11 cellular contexts compared by ENCODE assay signal in genomic region chr9:85523202-85523601, GRCh38.
DNase-seq lines count a peak whose midpoint lies in the region; TF ChIP-seq lines count a peak whose summit lies in the region.
"Had no signal": no experiment of that assay in that cellular context is flagged by ENCODE, and none has a peak within 500 bp of the region (broad histone marks: within the 10 kb centered on the region; RNA-seq: fewer than 3 reads in every experiment).

No MANE protein-coding gene starts in this region.

- no peak overlapping the region for H3K27ac Mint-ChIP-seq in activated T-cell treated with anti-CD3 and anti-CD28 coated beads, Interleukin-2, amount 50 U/mL, for 24 hours
- H3K27ac Mint-ChIP-seq in activated naive CD8-positive, alpha-beta T cell treated with anti-CD3 and anti-CD28 coated beads for 36 hours, result no peak overlapping the region
- H3K27ac Mint-ChIP-seq in immature natural killer cell, result no peak overlapping the region

- 76% methylated on average over 9 of the region's 9 CpGs for WGBS in smooth muscle cell (ENCODE audit: low lambda C conversion rate)
- 54% methylated on average over 6 of the region's 9 CpGs for WGBS in esophagus muscularis mucosa
- 16 to 55% methylated on average over 9 of the region's 9 CpGs for WGBS in testis, 2 donors

- H3K9me3 ChIP-seq in smooth muscle cell (replicated peaks; ENCODE audit: low read depth) (no peaks in the 10 kb centered on the region), esophagus muscularis mucosa (no peaks in the 10 kb centered on the region), testis (no peaks in the 10 kb centered on the region)
- H3K9me3 ChIP-seq: MG63 had no signal

- TF ChIP-seq POLR2A in esophagus muscularis mucosa (IDR thresholded peaks at IDR 0.05; ENCODE audit: low read depth) (no peak), testis (IDR thresholded peaks at IDR 0.05) (no peak)

- H3K36me3 ChIP-seq in smooth muscle cell (ENCODE audit: low read depth) (no peaks in the 10 kb centered on the region), esophagus muscularis mucosa (no peaks in the 10 kb centered on the region), testis (ENCODE audit: low read depth, missing control alignments) (no peaks in the 10 kb centered on the region)
- H3K36me3 ChIP-seq: MG63 had no signal

- H3K27ac ChIP-seq in smooth muscle cell (ENCODE audit: low read depth), result no peak overlapping the region
- peak overlapping the region in 1 of 4 donors; percentile 58 for H3K27ac ChIP-seq in esophagus muscularis mucosa (replicated peaks in 1 of 4)
- H3K27ac ChIP-seq in testis, result peak overlapping the region in 1 of 2 donors; percentile 80

- intact Hi-C loops in esophagus muscularis mucosa (cut with DNase I), result no loop called here
- intact Hi-C loops in testis (cut with DNase I; ENCODE audit: low total_unique reads), result no loop called here

- no peak overlapping the region for H3K9ac ChIP-seq in smooth muscle cell (ENCODE audit: low read depth)

- DNase-seq in activated T-cell treated with anti-CD3 and anti-CD28 coated beads, Interleukin-2, amount 50 U/mL, for 24 hours, result no peak
- DNase-seq in activated T-cell treated with anti-CD3 and anti-CD28 coated beads for 4 hours (no peak), immature natural killer cell (no peak), smooth muscle cell (lab: John Stamatoyannopoulos, UW; ENCODE audit: unreplicated experiment) (no peak), esophagus muscularis mucosa (ENCODE audit: extremely low spot score) (no peak), testis (no peak), HuH-7 (ENCODE audit: low spot score) (no peak)
- no peak for DNase-seq in activated naive CD8-positive, alpha-beta T cell treated with anti-CD3 and anti-CD28 coated beads for 36 hours
- DNase-seq: activated CD8-positive, alpha-beta memory T cell treated with anti-CD3 and anti-CD28 coated beads, Interleukin-2, amount 50 U/mL, for 4 hours; GF-D8 had no signal

- H3K4me2 ChIP-seq in smooth muscle cell, result peak overlapping the region; percentile 86

- H3K4me1 Mint-ChIP-seq in activated T-cell treated with anti-CD3 and anti-CD28 coated beads, Interleukin-2, amount 50 U/mL, for 24 hours (ENCODE audit: low read depth), result peaks cover 8% of the 10 kb centered on the region
- H3K4me1 Mint-ChIP-seq in activated naive CD8-positive, alpha-beta T cell treated with anti-CD3 and anti-CD28 coated beads for 36 hours, result peaks cover 10% of the 10 kb centered on the region
- peaks cover 38 to 52% of the 10 kb centered on the region in 2 donors for H3K4me1 Mint-ChIP-seq in immature natural killer cell

- H4K20me1 ChIP-seq in smooth muscle cell (ENCODE audit: low read depth), result no peaks in the 10 kb centered on the region

- H2AFZ ChIP-seq in smooth muscle cell (ENCODE audit: low read depth), result peak overlapping the region; percentile 79

- peak overlapping the region; percentile 62 for H3K4me3 ChIP-seq in smooth muscle cell
- peak overlapping the region in 1 of 4 donors; percentile 37 for H3K4me3 ChIP-seq in esophagus muscularis mucosa
- no peak overlapping the region for H3K4me3 ChIP-seq in testis
- H3K4me3 ChIP-seq: MG63 had no signal

- TF ChIP-seq CTCF in smooth muscle cell (IDR thresholded peaks at IDR 0.05; ENCODE audit: borderline replicate concordance, insufficient read depth, poor library complexity, severe bottlenecking), result no peak
- TF ChIP-seq CTCF in esophagus muscularis mucosa (IDR thresholded peaks at IDR 0.05), result no peak
- TF ChIP-seq CTCF in testis (IDR thresholded peaks at IDR 0.05), result no peak

- H3K27me3 Mint-ChIP-seq in activated T-cell treated with anti-CD3 and anti-CD28 coated beads, Interleukin-2, amount 50 U/mL, for 24 hours, result peaks cover 61% of the 10 kb centered on the region
- H3K27me3 Mint-ChIP-seq in activated naive CD8-positive, alpha-beta T cell treated with anti-CD3 and anti-CD28 coated beads for 36 hours, result peaks cover 59% of the 10 kb centered on the region
- peaks cover 6 to 28% (median 7%) of the 10 kb centered on the region in 3 donors for H3K27me3 Mint-ChIP-seq in immature natural killer cell (ENCODE audit: low read depth in 3 of 3)

- peak overlapping the region; percentile 74 for H3K4me3 Mint-ChIP-seq in activated T-cell treated with anti-CD3 and anti-CD28 coated beads, Interleukin-2, amount 50 U/mL, for 24 hours
- peak overlapping the region; percentile 77 for H3K4me3 Mint-ChIP-seq in activated naive CD8-positive, alpha-beta T cell treated with anti-CD3 and anti-CD28 coated beads for 36 hours
- H3K4me3 Mint-ChIP-seq in immature natural killer cell, result peak overlapping the region in 4 of 5 donors; percentile 78 to 88 (median 83)

- no peaks in the 10 kb centered on the region for H3K4me1 ChIP-seq in smooth muscle cell (ENCODE audit: low read depth)
- H3K4me1 ChIP-seq in esophagus muscularis mucosa, result peaks cover 6 to 14% (median 12%) of the 10 kb centered on the region in 4 donors
- no peaks in the 10 kb centered on the region for H3K4me1 ChIP-seq in testis

- H3K27me3 ChIP-seq in smooth muscle cell (ENCODE audit: low read depth), result peaks cover 27% of the 10 kb centered on the region
- H3K27me3 ChIP-seq in esophagus muscularis mucosa, result peaks cover 0 to 42% (median 0%) of the 10 kb centered on the region in 4 donors
- H3K27me3 ChIP-seq in testis, result no peaks in the 10 kb centered on the region
- H3K27me3 ChIP-seq: MG63 had no signal

- H3K79me2 ChIP-seq in smooth muscle cell (ENCODE audit: low read depth), result no peaks in the 10 kb centered on the region

- H3K9me3 Mint-ChIP-seq in activated T-cell treated with anti-CD3 and anti-CD28 coated beads, Interleukin-2, amount 50 U/mL, for 24 hours, result no peaks in the 10 kb centered on the region
- H3K9me3 Mint-ChIP-seq in activated naive CD8-positive, alpha-beta T cell treated with anti-CD3 and anti-CD28 coated beads for 36 hours, result no peaks in the 10 kb centered on the region
- no peaks in the 10 kb centered on the region for H3K9me3 Mint-ChIP-seq in immature natural killer cell

- no peak for TF ChIP-seq EP300 in esophagus muscularis mucosa (IDR thresholded peaks at IDR 0.05)

- H3K36me3 Mint-ChIP-seq in activated T-cell treated with anti-CD3 and anti-CD28 coated beads, Interleukin-2, amount 50 U/mL, for 24 hours (ENCODE audit: low read depth), result no peaks in the 10 kb centered on the region
- H3K36me3 Mint-ChIP-seq in activated naive CD8-positive, alpha-beta T cell treated with anti-CD3 and anti-CD28 coated beads for 36 hours, result no peaks in the 10 kb centered on the region
- H3K36me3 Mint-ChIP-seq in immature natural killer cell, result no peaks in the 10 kb centered on the region

- H3F3A ChIP-seq in smooth muscle cell (ENCODE audit: low read depth), result no peaks in the 10 kb centered on the region
